14 cellular contexts compared by ENCODE assay signal in the genomic region with DNA sequence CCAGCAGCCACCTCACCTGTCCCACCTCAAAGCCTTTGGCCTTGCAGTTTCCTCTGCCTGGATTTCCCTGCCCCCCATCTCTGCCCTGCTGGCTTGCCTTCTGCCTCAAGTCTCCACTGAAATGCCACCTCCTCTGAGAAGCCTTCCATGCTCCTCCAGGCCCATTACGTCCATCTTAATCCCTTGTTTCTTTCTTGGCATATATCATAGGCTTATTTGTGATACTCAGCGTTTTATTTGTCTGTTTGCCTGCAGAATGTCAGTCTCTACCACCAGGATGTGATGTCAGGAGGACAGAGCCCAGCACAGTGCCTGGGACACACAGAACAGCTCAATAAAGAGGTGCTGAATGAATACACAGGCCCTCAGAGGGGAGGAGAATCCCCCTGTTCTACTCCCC. TPM values are rescaled to one million over a fixed set of nuclear protein-coding genes. Genes with fewer than 3 reads are reported as not detected.
DNase-seq lines count a peak whose midpoint lies in the region; ATAC-seq, FAIRE-seq and TF ChIP-seq lines count a peak whose summit lies in the region.
"Had no signal": no experiment of that assay in that cellular context is flagged by ENCODE, and none has a peak within 500 bp of the region (broad histone marks: within the 10 kb centered on the region; RNA-seq: fewer than 3 reads in every experiment).

No MANE protein-coding gene starts in this region.

- FAIRE-seq in GM12891 (lab: Jason Lieb, UNC): peak; percentile 5

- no peak overlapping the region for H2AFZ ChIP-seq in mesenchymal stem cell (ENCODE audit: low read depth, low read length)

- H3K27ac Mint-ChIP-seq in activated T-helper 2 cell treated with anti-CD3 and anti-CD28 coated beads, Interferon-gamma antibody, Interleukin-2, Interleukin-4, amounts not matched to agents 10 μg/mL and 5 μg/mL and 100 μg/mL, durations not matched to agents 14 hours and 24 hours and 36 hours: no peak overlapping the region
- no peak overlapping the region for H3K27ac Mint-ChIP-seq in stimulated activated naive CD8-positive, alpha-beta T cell treated with anti-CD3 and anti-CD28 coated beads, Interleukin-15, amount 100 ng/mL, for 72 hours
- H3K27ac Mint-ChIP-seq: T-helper 17 cell had no signal

- TF ChIP-seq POLR2A in GM12891 (IDR thresholded peaks at IDR 0.05; ENCODE audit: low read depth, low read length) (no peak), GM18505 (IDR thresholded peaks at IDR 0.05; ENCODE audit: borderline replicate concordance, extremely low read depth, insufficient read depth, insufficient read length) (no peak)

- H3K14ac ChIP-seq in mesenchymal stem cell (ENCODE audit: low read length in 2 of 2): no peak overlapping the region

- peaks cover 28% of the 10 kb centered on the region for H3K79me1 ChIP-seq in mesenchymal stem cell (replicated peaks; ENCODE audit: low read length, poor library complexity, severe bottlenecking)

- no peak overlapping the region for H2BK5ac ChIP-seq in mesenchymal stem cell (ENCODE audit: low read depth, low read length, poor library complexity, severe bottlenecking)

- no peak overlapping the region for H3K23ac ChIP-seq in mesenchymal stem cell (ENCODE audit: low read length in 2 of 2)

- no peak for TF ChIP-seq CTCF in ascending aorta (IDR thresholded peaks at IDR 0.05)

- H3K18ac ChIP-seq in mesenchymal stem cell (ENCODE audit: low read depth in 1 of 2, low read length in 2 of 2): no peak overlapping the region

- H2BK15ac ChIP-seq in mesenchymal stem cell (ENCODE audit: low read depth, poor library complexity, severe bottlenecking): no peak overlapping the region

- H3K36me3 ChIP-seq in ascending aorta: no peaks in the 10 kb centered on the region
- peaks cover 4 to 14% of the 10 kb centered on the region in 2 experiments for H3K36me3 ChIP-seq in mesenchymal stem cell (ENCODE audit: control insufficient read depth in 1 of 2, insufficient read depth in 2 of 2, low read depth in 1 of 2, low read length in 2 of 2)

- no peak overlapping the region for H4K91ac ChIP-seq in mesenchymal stem cell (ENCODE audit: low read length)

- intact Hi-C loops in ascending aorta (cut with DNase I): no loop called here
- intact Hi-C loops in activated T-helper 2 cell treated with anti-CD3 and anti-CD28 coated beads, Interferon-gamma antibody, Interleukin-2, Interleukin-4, amounts not matched to agents 10 μg/mL and 5 μg/mL and 100 μg/mL, durations not matched to agents 14 hours and 24 hours and 36 hours (cut with micrococcal nuclease): no loop called here

- no peak overlapping the region for H3K4me3 Mint-ChIP-seq in activated T-helper 2 cell treated with anti-CD3 and anti-CD28 coated beads, Interferon-gamma antibody, Interleukin-2, Interleukin-4, amounts not matched to agents 10 μg/mL and 5 μg/mL and 100 μg/mL, durations not matched to agents 14 hours and 24 hours and 36 hours (ENCODE audit: low read depth)
- H3K4me3 Mint-ChIP-seq in stimulated activated naive CD8-positive, alpha-beta T cell treated with anti-CD3 and anti-CD28 coated beads, Interleukin-15, amount 100 ng/mL, for 72 hours: no peak overlapping the region
- H3K4me3 Mint-ChIP-seq: T-helper 17 cell had no signal

- H2AK5ac ChIP-seq in mesenchymal stem cell (ENCODE audit: low read length, severe bottlenecking): no peak overlapping the region

- H2BK120ac ChIP-seq in mesenchymal stem cell (ENCODE audit: low read depth, low read length): no peak overlapping the region

- no peak for ATAC-seq in GM18505 (IDR thresholded peaks at IDR 0.05; ENCODE audit: unreplicated experiment)
- ATAC-seq in HG02798 (IDR thresholded peaks at IDR 0.05; ENCODE audit: poor library complexity, unreplicated experiment): no peak
- ATAC-seq in stimulated activated naive CD8-positive, alpha-beta T cell treated with anti-CD3 and anti-CD28 coated beads, Interleukin-15, amount 100 ng/mL, for 72 hours: no peak
- ATAC-seq: Panc1, T-helper 17 cell had no signal

- DNase-seq in GM12891 (ENCODE audit: insufficient read length, low spot score) (no peak), ascending aorta (ENCODE audit: low spot score in 2 of 2) (no peak), mesenchymal stem cell (no peak)
- DNase-seq in activated T-helper 2 cell treated with anti-CD3 and anti-CD28 coated beads, Interferon-gamma antibody, Interleukin-2, Interleukin-4, amounts not matched to agents 10 μg/mL and 5 μg/mL and 100 μg/mL, durations not matched to agents 14 hours and 24 hours and 36 hours (ENCODE audit: low spot score): no peak
- no peak for DNase-seq in stimulated activated naive CD8-positive, alpha-beta T cell treated with anti-CD3 and anti-CD28 coated beads, Interleukin-15, amount 100 ng/mL, for 72 hours
- DNase-seq: activated CD4-positive, alpha-beta T cell treated with anti-CD3 and anti-CD28 coated beads, Interleukin-2, amount 50 U/mL, for 4 hours; activated gamma-delta T cell; T-helper 17 cell had no signal

- no peaks in the 10 kb centered on the region for H3K36me3 Mint-ChIP-seq in activated T-helper 2 cell treated with anti-CD3 and anti-CD28 coated beads, Interferon-gamma antibody, Interleukin-2, Interleukin-4, amounts not matched to agents 10 μg/mL and 5 μg/mL and 100 μg/mL, durations not matched to agents 14 hours and 24 hours and 36 hours (ENCODE audit: low read depth)

- peak overlapping the region; percentile 46 for H3K9ac ChIP-seq in mesenchymal stem cell (ENCODE audit: low read length)

- H3K9me3 Mint-ChIP-seq in activated T-helper 2 cell treated with anti-CD3 and anti-CD28 coated beads, Interferon-gamma antibody, Interleukin-2, Interleukin-4, amounts not matched to agents 10 μg/mL and 5 μg/mL and 100 μg/mL, durations not matched to agents 14 hours and 24 hours and 36 hours: peaks cover 4% of the 10 kb centered on the region
- H3K9me3 Mint-ChIP-seq in stimulated activated naive CD8-positive, alpha-beta T cell treated with anti-CD3 and anti-CD28 coated beads, Interleukin-15, amount 100 ng/mL, for 72 hours: no peaks in the 10 kb centered on the region

- H3K4me1 ChIP-seq in ascending aorta (peaks cover 24 to 74% of the 10 kb centered on the region in 2 donors), mesenchymal stem cell (ENCODE audit: control insufficient read depth, insufficient read depth, low read depth, low read length) (peaks cover 33% of the 10 kb centered on the region)

- H3K27me3 ChIP-seq in ascending aorta (no peaks in the 10 kb centered on the region), mesenchymal stem cell (ENCODE audit: control insufficient read depth in 1 of 2, insufficient read depth in 1 of 2, low read length in 2 of 2) (no peaks in the 10 kb centered on the region)

- H3K4me2 ChIP-seq in mesenchymal stem cell (ENCODE audit: low read length, poor library complexity, severe bottlenecking): no peak overlapping the region
- H3K4me2 ChIP-seq: smooth muscle cell had no signal

- H3K27ac ChIP-seq in ascending aorta (peak overlapping the region; percentile 93 to 99), mesenchymal stem cell (ENCODE audit: low read length, poor library complexity, severe bottlenecking) (no peak overlapping the region), temporal lobe (ENCODE audit: low read depth, low read length) (peak overlapping the region; percentile 93)

- WGBS in mesenchymal stem cell: 100% methylated on average over 1 of the region's 2 CpGs

- peaks cover 6% of the 10 kb centered on the region for H3K4me1 Mint-ChIP-seq in activated T-helper 2 cell treated with anti-CD3 and anti-CD28 coated beads, Interferon-gamma antibody, Interleukin-2, Interleukin-4, amounts not matched to agents 10 μg/mL and 5 μg/mL and 100 μg/mL, durations not matched to agents 14 hours and 24 hours and 36 hours (ENCODE audit: low read depth)
- peaks cover 8% of the 10 kb centered on the region for H3K4me1 Mint-ChIP-seq in stimulated activated naive CD8-positive, alpha-beta T cell treated with anti-CD3 and anti-CD28 coated beads, Interleukin-15, amount 100 ng/mL, for 72 hours

- no peaks in the 10 kb centered on the region for H3K27me3 Mint-ChIP-seq in activated T-helper 2 cell treated with anti-CD3 and anti-CD28 coated beads, Interferon-gamma antibody, Interleukin-2, Interleukin-4, amounts not matched to agents 10 μg/mL and 5 μg/mL and 100 μg/mL, durations not matched to agents 14 hours and 24 hours and 36 hours (ENCODE audit: low read depth)
- no peaks in the 10 kb centered on the region for H3K27me3 Mint-ChIP-seq in stimulated activated naive CD8-positive, alpha-beta T cell treated with anti-CD3 and anti-CD28 coated beads, Interleukin-15, amount 100 ng/mL, for 72 hours
- H3K27me3 Mint-ChIP-seq: T-helper 17 cell had no signal

- H3K9me3 ChIP-seq in ascending aorta: no peaks in the 10 kb centered on the region
- no peaks in the 10 kb centered on the region for H3K9me3 ChIP-seq in mesenchymal stem cell (ENCODE audit: control insufficient read depth, low read length)

- H3K4me3 ChIP-seq in ascending aorta (peak overlapping the region in 1 of 2 donors; percentile 54), mesenchymal stem cell (ENCODE audit: insufficient read depth in 1 of 2, low read depth in 1 of 2, low read length in 2 of 2) (no peak overlapping the region)
- H3K4me3 ChIP-seq: smooth muscle cell had no signal

- no peak overlapping the region for H3K4ac ChIP-seq in mesenchymal stem cell (ENCODE audit: low read depth in 1 of 2, low read length in 2 of 2)

- H2BK12ac ChIP-seq in mesenchymal stem cell (ENCODE audit: low read length in 2 of 2): peak overlapping the region in 1 of 2 experiments; percentile 2

- no peak overlapping the region for H4K8ac ChIP-seq in mesenchymal stem cell (ENCODE audit: low read length)

TF ChIP-seq in GM12891, 5 proteins besides CTCF, POLR2A, EP300 and RAD21:
- TF ChIP-seq TAF1 (IDR thresholded peaks at IDR 0.05; ENCODE audit: low read depth, low read length): no peak
- no peak for TF ChIP-seq SPI1 (IDR thresholded peaks at IDR 0.05; ENCODE audit: low read depth, low read length)
- TF ChIP-seq POU2F2 (IDR thresholded peaks at IDR 0.05; ENCODE audit: low read depth, low read length): no peak
- TF ChIP-seq PAX5 (IDR thresholded peaks at IDR 0.05; ENCODE audit: insufficient read depth, low read length, severe bottlenecking): no peak
- no peak for TF ChIP-seq POLR2AphosphoS5 (IDR thresholded peaks at IDR 0.05; ENCODE audit: low read depth, low read length)

RNA-seq across cellular contexts. Expression of gene TLDC2, which starts 24.4 kb away (rescaled TPM):
- 0.22 TPM for polyA plus RNA-seq in GM12891 (2012; ENCODE audit: low read depth, missing spikeins)
- not detected for total RNA-seq in ascending aorta
- not detected for polyA plus RNA-seq in mesenchymal stem cell (2013, experiment 1 of 2)
- not detected for polyA plus RNA-seq in mesenchymal stem cell (2013, experiment 2 of 2)
- total RNA-seq in temporal lobe: not detected
- not detected in 2 replicates for total RNA-seq in activated T-helper 2 cell treated with anti-CD3 and anti-CD28 coated beads, Interferon-gamma antibody, Interleukin-2, Interleukin-4, amounts not matched to agents 10 μg/mL and 5 μg/mL and 100 μg/mL, durations not matched to agents 14 hours and 24 hours and 36 hours
- total RNA-seq: myocyte, smooth muscle cell, T-helper 17 cell had no signal
- polyA plus RNA-seq: smooth muscle cell had no signal
